27 cellular contexts compared by ENCODE assay signal in genomic region chr16:68839831-68840230, GRCh38.
"Had no signal": no experiment of that assay in that cellular context is flagged by ENCODE, and none has a peak within 500 bp of the region (broad histone marks: within the 10 kb centered on the region; RNA-seq: fewer than 3 reads in every experiment).

No MANE protein-coding gene starts in this region.

- ATAC-seq: effector memory CD8-positive, alpha-beta T cell; gastroesophageal sphincter; naive thymus-derived CD8-positive, alpha-beta T cell; right lobe of liver; stimulated activated effector memory CD8-positive, alpha-beta T cell treated with anti-CD3 and anti-CD28 coated beads, Interleukin-12 subunit alpha, Interleukin-12 subunit beta, amount 100 ng/mL, for 72 hours; stimulated activated naive CD8-positive, alpha-beta T cell treated with anti-CD3 and anti-CD28 coated beads, Interleukin-15, amount 100 ng/mL, for 72 hours had no signal

- H3K27me3 ChIP-seq: brain microvascular endothelial cell, gastroesophageal sphincter, hepatocyte, neural progenitor cell, right lobe of liver, upper lobe of left lung, vagina had no signal

- H3K36me3 ChIP-seq: brain microvascular endothelial cell, gastroesophageal sphincter, neural progenitor cell, right lobe of liver, upper lobe of left lung, vagina had no signal

- H3K4me1 ChIP-seq: neural progenitor cell had no signal

- H3K4me3 ChIP-seq: gastroesophageal sphincter, hepatocyte, neural progenitor cell, right lobe of liver, upper lobe of left lung, vagina had no signal

- H3K9me3 ChIP-seq: gastroesophageal sphincter, right lobe of liver, upper lobe of left lung, vagina had no signal

- DNase-seq: activated CD4-positive, alpha-beta memory T cell treated with anti-CD3 and anti-CD28 coated beads for 36 hours; activated CD4-positive, alpha-beta T cell treated with anti-CD3 and anti-CD28 coated beads, Interleukin-2, amount 10 ng/mL, durations not matched to agents 24 days and 14 days; activated CD4-positive, CD25-positive, alpha-beta regulatory T cell treated with anti-CD3 and anti-CD28 coated beads, Interleukin-2, amount 50 U/mL, for 72 hours; activated gamma-delta T cell; activated naive CD4-positive, alpha-beta T cell treated with anti-CD3 and anti-CD28 coated beads, Interleukin-2, amount 50 U/mL, for 16 hours; activated T-cell treated with anti-CD3 and anti-CD28 coated beads, Interleukin-2, amount 50 U/mL, for 24 hours; amniotic stem cell; brain microvascular endothelial cell; cortex of kidney; effector memory CD8-positive, alpha-beta T cell; islet precursor cell; mammary epithelial cell; naive thymus-derived CD8-positive, alpha-beta T cell; occipital lobe; small intestine; stimulated activated CD4-positive, alpha-beta T cell treated with anti-CD3 and anti-CD28 coated beads, Interleukin-4, amount 100 ng/mL, for 24 hours; stimulated activated naive CD8-positive, alpha-beta T cell treated with anti-CD3 and anti-CD28 coated beads, Interleukin-15, amount 100 ng/mL, for 72 hours; substantia nigra; T1000; upper lobe of left lung had no signal

- FAIRE-seq: astrocyte, small intestine had no signal

- H3K27ac ChIP-seq: brain microvascular endothelial cell, gastroesophageal sphincter, hepatocyte, neural progenitor cell, right lobe of liver, upper lobe of left lung, vagina had no signal
